10 cellular contexts compared by ENCODE assay signal in genomic region chr6:142395768-142396231, GRCh38.
DNase-seq lines count a peak whose midpoint lies in the region; ATAC-seq and TF ChIP-seq lines count a peak whose summit lies in the region.
"Had no signal": no experiment of that assay in that cellular context is flagged by ENCODE, and none has a peak within 500 bp of the region (broad histone marks: within the 10 kb centered on the region; RNA-seq: fewer than 3 reads in every experiment).

No MANE protein-coding gene starts in this region.

- dilution Hi-C loops in mammary epithelial cell (cut with HindIII; ENCODE audit: low sequenced_read_pairs), result loop anchor here (10.0 kb wide), 1 partner anchor 241 kb away; no protein-coding TSS in a partner anchor

- no peaks in the 10 kb centered on the region for H3K9me3 Mint-ChIP-seq in activated naive CD8-positive, alpha-beta T cell treated with anti-CD3 and anti-CD28 coated beads, Interleukin-2, amount 50 U/mL, for 24 hours
- H3K9me3 Mint-ChIP-seq: dendritic cell treated with granulocyte-macrophage colony-stimulating factor and Interleukin-4, amounts not matched to agents 40 ng/mL and 50 ng/mL, for 4 days had no signal

- ATAC-seq in DND-41 (ENCODE audit: insufficient read depth, low read depth) (peak; percentile 97), GM19467 (IDR thresholded peaks at IDR 0.05; ENCODE audit: unreplicated experiment) (peak; percentile 89), HG03196 (IDR thresholded peaks at IDR 0.05; ENCODE audit: unreplicated experiment) (peak; percentile 97)
- peak; percentile 98 for ATAC-seq in activated naive CD8-positive, alpha-beta T cell treated with anti-CD3 and anti-CD28 coated beads, Interleukin-2, amount 50 U/mL, for 24 hours
- ATAC-seq: PC-3 had no signal

- no peaks in the 10 kb centered on the region for H3K79me2 ChIP-seq in DND-41 (ENCODE audit: insufficient read depth, low read length)
- no peaks in the 10 kb centered on the region for H3K79me2 ChIP-seq in mammary epithelial cell (ENCODE audit: insufficient read depth, low read length)

- H3K9ac ChIP-seq in DND-41 (ENCODE audit: low read depth, low read length) (no peak overlapping the region), mammary epithelial cell (ENCODE audit: insufficient read depth, low read length) (no peak overlapping the region)

- peak overlapping the region; percentile 57 for H3K27ac Mint-ChIP-seq in activated naive CD8-positive, alpha-beta T cell treated with anti-CD3 and anti-CD28 coated beads, Interleukin-2, amount 50 U/mL, for 24 hours
- H3K27ac Mint-ChIP-seq: dendritic cell treated with granulocyte-macrophage colony-stimulating factor and Interleukin-4, amounts not matched to agents 40 ng/mL and 50 ng/mL, for 4 days had no signal

- H3K27me3 ChIP-seq in DND-41 (ENCODE audit: insufficient read depth, low read length, poor library complexity) (peaks cover 30% of the 10 kb centered on the region), mammary epithelial cell (ENCODE audit: insufficient read depth, low read length) (no peaks in the 10 kb centered on the region)

- 89% methylated on average over 1 of the region's 1 CpG for WGBS in mammary epithelial cell (ENCODE audit: low coverage, missing lambda C conversion rate)

- H2AFZ ChIP-seq in DND-41 (ENCODE audit: low read depth, low read length) (no peak overlapping the region), mammary epithelial cell (ENCODE audit: low read depth, low read length) (no peak overlapping the region)

- H3K4me3 ChIP-seq in DND-41 (ENCODE audit: low read depth in 1 of 2, low read length in 2 of 2), result no peak overlapping the region
- no peak overlapping the region for H3K4me3 ChIP-seq in mammary epithelial cell (replicated peaks in 1 of 3; ENCODE audit: insufficient read depth in 1 of 3, low read depth in 2 of 3, low read length in 3 of 3)

- H3K4me1 ChIP-seq in DND-41 (ENCODE audit: insufficient read depth, low read length) (peaks cover 24% of the 10 kb centered on the region), mammary epithelial cell (ENCODE audit: insufficient read depth, low read length) (no peaks in the 10 kb centered on the region)

- H3K9me3 ChIP-seq in DND-41 (ENCODE audit: insufficient read depth, low read length, severe bottlenecking) (no peaks in the 10 kb centered on the region), mammary epithelial cell (replicated peaks; ENCODE audit: insufficient read depth, low read length) (no peaks in the 10 kb centered on the region)

- H3K27ac ChIP-seq in DND-41 (ENCODE audit: low read length), result no peak overlapping the region
- no peak overlapping the region for H3K27ac ChIP-seq in mammary epithelial cell (ENCODE audit: insufficient read depth, low read depth, low read length)

- H3K36me3 Mint-ChIP-seq in activated naive CD8-positive, alpha-beta T cell treated with anti-CD3 and anti-CD28 coated beads, Interleukin-2, amount 50 U/mL, for 24 hours (ENCODE audit: low read depth), result no peaks in the 10 kb centered on the region

- peak overlapping the region; percentile 59; the same call in 1 of the 2 replicates for H3K4me2 ChIP-seq in DND-41 (ENCODE audit: insufficient read depth, low read length)
- no peak overlapping the region for H3K4me2 ChIP-seq in mammary epithelial cell (ENCODE audit: insufficient read depth, low read depth, low read length)

- H4K20me1 ChIP-seq in DND-41 (ENCODE audit: insufficient read depth, low read length) (peaks cover 6% of the 10 kb centered on the region), mammary epithelial cell (ENCODE audit: insufficient read depth, low read length) (no peaks in the 10 kb centered on the region)

- peaks cover 26% of the 10 kb centered on the region for H3K4me1 Mint-ChIP-seq in activated naive CD8-positive, alpha-beta T cell treated with anti-CD3 and anti-CD28 coated beads, Interleukin-2, amount 50 U/mL, for 24 hours

- DNase-seq in DND-41, result no peak
- no peak for DNase-seq in activated naive CD8-positive, alpha-beta T cell treated with anti-CD3 and anti-CD28 coated beads, Interleukin-2, amount 50 U/mL, for 24 hours
- no peak for DNase-seq in 8988T
- no peak for DNase-seq in mammary epithelial cell
- no peak for DNase-seq in NCI-H2029 treated with DMSO at 0.1 percent for 48 hours (lab: John Stamatoyannopoulos, UW)
- no peak for DNase-seq in DMS79 treated with DMSO at 0.1 percent for 48 hours (lab: John Stamatoyannopoulos, UW)
- DNase-seq: PC-3 had no signal

- CTCF ChIA-PET in mammary epithelial cell (lab: Charles Lee; ENCODE audit: low non-redundant PET), result no interaction called here

- TF ChIP-seq CTCF in DND-41 (IDR thresholded peaks at IDR 0.05; ENCODE audit: borderline replicate concordance, extremely low read depth, low read length, poor library complexity, severe bottlenecking) (no peak), mammary epithelial cell (conservative IDR thresholded peaks at IDR 0.05 in 1 of 2, IDR thresholded peaks at IDR 0.05 in 1 of 2; ENCODE audit: extremely low read depth in 1 of 2, insufficient read depth in 1 of 2, low read depth in 1 of 2, low read length in 2 of 2) (no peak)

- BruUV-seq in mammary epithelial cell (replicated peaks; lab: Mats Ljungman, UMichigan), result no TSS peak

- intact Hi-C loops in mammary epithelial cell (cut with micrococcal nuclease), result no loop called here

- H3K27me3 Mint-ChIP-seq in activated naive CD8-positive, alpha-beta T cell treated with anti-CD3 and anti-CD28 coated beads, Interleukin-2, amount 50 U/mL, for 24 hours, result peaks cover 3% of the 10 kb centered on the region
- H3K27me3 Mint-ChIP-seq: dendritic cell treated with granulocyte-macrophage colony-stimulating factor and Interleukin-4, amounts not matched to agents 40 ng/mL and 50 ng/mL, for 4 days had no signal

- in situ Hi-C loops in mammary epithelial cell (cut with MboI; ENCODE audit: low sequenced_read_pairs in 2 of 2), result loop anchor here in 1 of 2 donors (10.0 kb wide), 1 partner anchor 251 kb away; the partner anchor contains the start of genes NMBR and VTA1

- peak overlapping the region; percentile 36 for H3K4me3 Mint-ChIP-seq in activated naive CD8-positive, alpha-beta T cell treated with anti-CD3 and anti-CD28 coated beads, Interleukin-2, amount 50 U/mL, for 24 hours
- H3K4me3 Mint-ChIP-seq: dendritic cell treated with granulocyte-macrophage colony-stimulating factor and Interleukin-4, amounts not matched to agents 40 ng/mL and 50 ng/mL, for 4 days had no signal

- H3K36me3 ChIP-seq in DND-41 (ENCODE audit: insufficient read depth, low read length), result no peaks in the 10 kb centered on the region
- H3K36me3 ChIP-seq in mammary epithelial cell (ENCODE audit: insufficient read depth, low read length), result peaks cover 5% of the 10 kb centered on the region
